1 cellular context compared by ENCODE assay signal in the genomic region with DNA sequence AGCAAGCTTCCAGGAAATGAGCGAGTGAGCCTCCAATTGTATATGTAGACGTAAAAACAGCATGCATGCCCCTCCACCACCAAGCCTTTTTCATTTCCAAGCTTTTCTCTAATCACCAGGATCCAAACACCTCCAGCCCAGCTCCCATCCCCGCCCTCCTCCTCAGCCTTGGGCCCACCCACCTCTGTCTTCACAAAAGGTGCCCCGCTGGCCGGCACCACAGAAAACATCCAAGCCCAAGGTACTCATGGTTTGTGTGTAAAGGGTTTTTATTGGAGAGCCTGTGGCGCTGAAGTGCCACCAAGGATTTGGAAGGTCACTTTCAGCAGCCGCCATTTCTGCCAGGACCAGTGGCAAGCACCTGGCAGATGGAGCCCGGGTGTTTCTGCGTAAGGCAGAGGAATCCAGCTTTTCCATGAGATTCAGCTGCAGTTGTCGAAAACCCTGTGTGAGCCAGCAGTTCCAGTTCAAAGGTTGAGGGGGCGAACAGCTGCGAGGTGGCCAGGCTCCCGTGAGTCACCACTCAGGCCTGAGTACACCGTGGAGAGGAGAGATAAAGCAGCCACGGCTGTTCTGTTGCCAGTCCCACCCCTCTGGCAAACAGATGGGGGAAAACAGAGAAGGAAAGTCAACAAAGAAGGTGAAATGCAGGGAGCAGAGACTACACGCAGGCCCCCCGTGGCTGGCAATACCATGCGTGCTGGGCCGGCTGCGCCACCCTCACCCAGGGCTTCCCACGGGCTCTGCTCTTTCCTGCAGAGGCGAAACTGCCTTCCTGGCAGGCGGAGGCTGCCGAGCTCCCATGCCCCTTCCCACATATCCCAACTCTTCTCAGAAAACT.
A peak's percentile ranks its signal among the peaks of the same experiment; 100 is the strongest.
TF ChIP-seq lines count a peak whose summit lies in the region.

No MANE protein-coding gene starts in this region.

TF ChIP-seq in K562, 482 proteins besides CTCF, POLR2A, EP300 and RAD21 (continued from another document and continues in another):
- TF ChIP-seq, protein P1, sequence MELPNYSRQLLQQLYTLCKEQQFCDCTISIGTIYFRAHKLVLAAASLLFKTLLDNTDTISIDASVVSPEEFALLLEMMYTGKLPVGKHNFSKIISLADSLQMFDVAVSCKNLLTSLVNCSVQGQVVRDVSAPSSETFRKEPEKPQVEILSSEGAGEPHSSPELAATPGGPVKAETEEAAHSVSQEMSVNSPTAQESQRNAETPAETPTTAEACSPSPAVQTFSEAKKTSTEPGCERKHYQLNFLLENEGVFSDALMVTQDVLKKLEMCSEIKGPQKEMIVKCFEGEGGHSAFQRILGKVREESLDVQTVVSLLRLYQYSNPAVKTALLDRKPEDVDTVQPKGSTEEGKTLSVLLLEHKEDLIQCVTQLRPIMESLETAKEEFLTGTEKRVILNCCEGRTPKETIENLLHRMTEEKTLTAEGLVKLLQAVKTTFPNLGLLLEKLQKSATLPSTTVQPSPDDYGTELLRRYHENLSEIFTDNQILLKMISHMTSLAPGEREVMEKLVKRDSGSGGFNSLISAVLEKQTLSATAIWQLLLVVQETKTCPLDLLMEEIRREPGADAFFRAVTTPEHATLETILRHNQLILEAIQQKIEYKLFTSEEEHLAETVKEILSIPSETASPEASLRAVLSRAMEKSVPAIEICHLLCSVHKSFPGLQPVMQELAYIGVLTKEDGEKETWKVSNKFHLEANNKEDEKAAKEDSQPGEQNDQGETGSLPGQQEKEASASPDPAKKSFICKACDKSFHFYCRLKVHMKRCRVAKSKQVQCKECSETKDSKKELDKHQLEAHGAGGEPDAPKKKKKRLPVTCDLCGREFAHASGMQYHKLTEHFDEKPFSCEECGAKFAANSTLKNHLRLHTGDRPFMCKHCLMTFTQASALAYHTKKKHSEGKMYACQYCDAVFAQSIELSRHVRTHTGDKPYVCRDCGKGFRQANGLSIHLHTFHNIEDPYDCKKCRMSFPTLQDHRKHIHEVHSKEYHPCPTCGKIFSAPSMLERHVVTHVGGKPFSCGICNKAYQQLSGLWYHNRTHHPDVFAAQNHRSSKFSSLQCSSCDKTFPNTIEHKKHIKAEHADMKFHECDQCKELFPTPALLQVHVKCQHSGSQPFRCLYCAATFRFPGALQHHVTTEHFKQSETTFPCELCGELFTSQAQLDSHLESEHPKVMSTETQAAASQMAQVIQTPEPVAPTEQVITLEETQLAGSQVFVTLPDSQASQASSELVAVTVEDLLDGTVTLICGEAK (IDR thresholded peaks at IDR 0.05), result no peak
- TF ChIP-seq, protein P1 (CRISPR knock-in tag; IDR thresholded peaks at IDR 0.05), result no peak
- TF ChIP-seq ATF4 (CRISPR knock-in tag; IDR thresholded peaks at IDR 0.05) (no peak), RNF2 (IDR thresholded peaks at IDR 0.05) (peak; percentile 60; the same call in 1 of the 2 replicates), FOXJ3 (CRISPR knock-in tag; IDR thresholded peaks at IDR 0.05) (no peak), ETV1 (tag; conservative IDR thresholded peaks at IDR 0.05; ENCODE audit: low read depth) (no peak), PML (IDR thresholded peaks at IDR 0.05; ENCODE audit: low read length) (peak; percentile 92), ADNP (tag; IDR thresholded peaks at IDR 0.05) (no peak), CSDE1 (IDR thresholded peaks at IDR 0.05) (no peak), ZNF584 (CRISPR knock-in tag; IDR thresholded peaks at IDR 0.05; ENCODE audit: low read depth) (no peak), XRCC5 (IDR thresholded peaks at IDR 0.05; ENCODE audit: low read depth, low read length) (0 out of 2 replicates have a peak, but pooled peaks have one; percentile 43), ZNF586 (CRISPR knock-in tag; conservative IDR thresholded peaks at IDR 0.05) (no peak), HSF4 (CRISPR knock-in tag; IDR thresholded peaks at IDR 0.05; ENCODE audit: borderline replicate concordance) (no peak), MTA2 (IDR thresholded peaks at IDR 0.05; ENCODE audit: low read depth) (peak; percentile 92), ZNF445 (CRISPR knock-in tag; IDR thresholded peaks at IDR 0.05; ENCODE audit: low read depth) (no peak), ZFP1 (CRISPR knock-in tag; IDR thresholded peaks at IDR 0.05) (no peak), SIX5 (IDR thresholded peaks at IDR 0.05; ENCODE audit: borderline replicate concordance in 1 of 2, insufficient read depth in 1 of 2, low read depth in 1 of 2, low read length in 2 of 2) (no peak), YY1 (IDR thresholded peaks at IDR 0.05; ENCODE audit: borderline replicate concordance in 1 of 3, control insufficient read depth in 1 of 3, extremely low read depth in 1 of 3, insufficient read depth in 3 of 3, insufficient read length in 1 of 3, insufficient replicate concordance in 2 of 3, low read depth in 1 of 3, low read length in 2 of 3) (peak in 1 of 3 experiments; percentile 14), ZNF512 (tag; IDR thresholded peaks at IDR 0.05) (no peak), POLR2H (tag; IDR thresholded peaks at IDR 0.05; ENCODE audit: low read depth) (no peak), MLX (CRISPR knock-in tag; conservative IDR thresholded peaks at IDR 0.05) (no peak), CHCHD3 (CRISPR knock-in tag; IDR thresholded peaks at IDR 0.05) (no peak), ZNF217 (CRISPR knock-in tag; IDR thresholded peaks at IDR 0.05) (no peak), ZNF146 (CRISPR knock-in tag; IDR thresholded peaks at IDR 0.05; ENCODE audit: unreplicated experiment) (no peak), YBX1 (IDR thresholded peaks at IDR 0.05) (no peak), ZNF77 (CRISPR knock-in tag; IDR thresholded peaks at IDR 0.05) (no peak), HDAC2 (IDR thresholded peaks at IDR 0.05) (0 out of 2 replicates have a peak, but pooled peaks have one; percentile 59), USF2 (CRISPR knock-in tag; IDR thresholded peaks at IDR 0.05) (no peak), KAT7 (CRISPR knock-in tag; IDR thresholded peaks at IDR 0.05; ENCODE audit: borderline replicate concordance) (no peak), GATAD2A (IDR thresholded peaks at IDR 0.05) (peak; percentile 44; the same call in 1 of the 2 replicates), UBTF (IDR thresholded peaks at IDR 0.05; ENCODE audit: borderline replicate concordance in 1 of 2, low read depth in 2 of 2, low read length in 2 of 2) (peak in 1 of 2 experiments; percentile 82; a peak in 1 of 4 replicates), RBM15 (IDR thresholded peaks at IDR 0.05; ENCODE audit: insufficient read depth, low read length) (no peak), KLF6 (CRISPR knock-in tag; IDR thresholded peaks at IDR 0.05; ENCODE audit: borderline replicate concordance) (no peak), ZFP30 (CRISPR knock-in tag; IDR thresholded peaks at IDR 0.05; ENCODE audit: borderline replicate concordance) (no peak), SRSF1 (IDR thresholded peaks at IDR 0.05; ENCODE audit: low read depth, low read length) (no peak), NFE2 (IDR thresholded peaks at IDR 0.05; ENCODE audit: low read depth) (peak; percentile 60; the same call in 1 of the 2 replicates), PCBP2 (IDR thresholded peaks at IDR 0.05; ENCODE audit: low read depth, low read length, poor library complexity, severe bottlenecking) (no peak), ZNF384 (IDR thresholded peaks at IDR 0.05; ENCODE audit: low read depth, low read length) (no peak), ETS2 (tag; IDR thresholded peaks at IDR 0.05; ENCODE audit: borderline replicate concordance, poor library complexity, severe bottlenecking) (no peak), CXXC5 (CRISPR knock-in tag; IDR thresholded peaks at IDR 0.05) (peak; percentile 68), ZFX (CRISPR knock-in tag; IDR thresholded peaks at IDR 0.05) (no peak), CEBPB (tag; IDR thresholded peaks at IDR 0.05) (no peak), BRF1 (IDR thresholded peaks at IDR 0.05; ENCODE audit: borderline replicate concordance, extremely low read depth, insufficient read length) (no peak), ZSCAN29 (IDR thresholded peaks at IDR 0.05) (no peak), TCFL5 (CRISPR knock-in tag; conservative IDR thresholded peaks at IDR 0.05) (no peak), PCBP1 (IDR thresholded peaks at IDR 0.05; ENCODE audit: low read depth, low read length, poor library complexity, severe bottlenecking) (no peak), EGR1 (conservative IDR thresholded peaks at IDR 0.05) (peak; percentile 90), SNIP1 (IDR thresholded peaks at IDR 0.05; ENCODE audit: low read depth) (no peak), NR2C1 (IDR thresholded peaks at IDR 0.05) (peak; percentile 95), NR2C1 (tag; IDR thresholded peaks at IDR 0.05) (peak; percentile 94)
- TF ChIP-seq, protein P2, sequence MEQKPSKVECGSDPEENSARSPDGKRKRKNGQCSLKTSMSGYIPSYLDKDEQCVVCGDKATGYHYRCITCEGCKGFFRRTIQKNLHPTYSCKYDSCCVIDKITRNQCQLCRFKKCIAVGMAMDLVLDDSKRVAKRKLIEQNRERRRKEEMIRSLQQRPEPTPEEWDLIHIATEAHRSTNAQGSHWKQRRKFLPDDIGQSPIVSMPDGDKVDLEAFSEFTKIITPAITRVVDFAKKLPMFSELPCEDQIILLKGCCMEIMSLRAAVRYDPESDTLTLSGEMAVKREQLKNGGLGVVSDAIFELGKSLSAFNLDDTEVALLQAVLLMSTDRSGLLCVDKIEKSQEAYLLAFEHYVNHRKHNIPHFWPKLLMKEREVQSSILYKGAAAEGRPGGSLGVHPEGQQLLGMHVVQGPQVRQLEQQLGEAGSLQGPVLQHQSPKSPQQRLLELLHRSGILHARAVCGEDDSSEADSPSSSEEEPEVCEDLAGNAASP (IDR thresholded peaks at IDR 0.05), result no peak
